ENCODE assay signal across 17 cellular contexts in genomic region chr11:87134524-87135106, GRCh38.
DNase-seq lines count a peak whose midpoint lies in the region; ATAC-seq, FAIRE-seq and TF ChIP-seq lines count a peak whose summit lies in the region.
"Had no signal": no experiment of that assay in that cellular context is flagged by ENCODE, and none has a peak within 500 bp of the region (broad histone marks: within the 10 kb centered on the region; RNA-seq: fewer than 3 reads in every experiment).

No MANE protein-coding gene starts in this region.

- TF ChIP-seq RAD21 in A549 (conservative IDR thresholded peaks at IDR 0.05 in 1 of 2, IDR thresholded peaks at IDR 0.05 in 1 of 2) (no peak), K562 (CRISPR knock-in tag; conservative IDR thresholded peaks at IDR 0.05 in 1 of 2, IDR thresholded peaks at IDR 0.05 in 1 of 2) (no peak)

- in situ Hi-C loops in K562 (cut with MboI) = no loop called here

- BruUV-seq in K562 (replicated peaks; lab: Mats Ljungman, UMichigan) = no TSS peak

- no peaks in the 10 kb centered on the region for H3K9me1 ChIP-seq in K562 (ENCODE audit: control insufficient read depth, insufficient read depth, low read length)

- ATAC-seq in A549 (no peak), K562 (no peak; the same call in 2 of the 3 replicates)

- H3K9ac ChIP-seq in K562 (ENCODE audit: insufficient read depth in 1 of 2, low read depth in 2 of 2, low read length in 2 of 2) = no peak overlapping the region

- no peak for DNase-seq in A549 (ENCODE audit: low read depth in 1 of 2, low spot score in 1 of 2)
- peak; percentile 1 for DNase-seq in HCEC 1CT
- no peak for DNase-seq in K562 (ENCODE audit: extremely low read depth in 1 of 4, low spot score in 3 of 4)
- no peak for DNase-seq in HuH-7 (ENCODE audit: low spot score)
- no peak for DNase-seq in NAMALWA (ENCODE audit: low spot score)
- DNase-seq in activated CD4-positive, alpha-beta T cell treated with anti-CD3 and anti-CD28 coated beads for 1 hour = no peak
- DNase-seq: 8988T; C1 segment of cervical spinal cord; Calu3; CD4-positive, alpha-beta memory T cell; COR-L47; DMS53; DMS79 treated with DMSO at 0.1 percent for 48 hours; GOT3 had no signal

- no peak overlapping the region for H3K4me2 ChIP-seq in A549
- no peak overlapping the region for H3K4me2 ChIP-seq in K562 (ENCODE audit: insufficient read depth, low read length)

- H3K4me3 ChIP-seq in A549 (no peak overlapping the region), K562 (no peak overlapping the region)
- H3K4me3 ChIP-seq: HAP-1 had no signal

- CTCF ChIA-PET in A549 (lab: Yijun Ruan, JAX) = interaction anchor here (0.5 to 1.0 kb wide), 2 partner anchors 23 to 37 kb away, joined by 3 to 4 read pairs; no protein-coding TSS in a partner anchor
- CTCF ChIA-PET in K562 (lab: Yijun Ruan, JAX; ENCODE audit: low intra/inter-chr PET ratio) = no interaction called here

- H3K36me3 ChIP-seq in K562 (ENCODE audit: control insufficient read depth, insufficient read depth, low read length) = no peaks in the 10 kb centered on the region
- H3K36me3 ChIP-seq: HAP-1 had no signal

- POLR2A ChIA-PET in A549 (lab: Yijun Ruan, JAX) = no interaction called here
- POLR2A ChIA-PET in K562 (lab: Yijun Ruan, JAX) = interaction anchor here (0.6 to 1.4 kb wide), 3 partner anchors 9 to 189 kb away, joined by 3 to 6 read pairs (median 3); no protein-coding TSS in a partner anchor

- no peaks in the 10 kb centered on the region for H4K20me1 ChIP-seq in K562 (replicated peaks; ENCODE audit: control insufficient read depth, insufficient read depth, low read length)

- TF ChIP-seq CTCF in A549 (IDR thresholded peaks at IDR 0.05) (no peak), K562 (IDR thresholded peaks at IDR 0.05 in 2 of 3, conservative IDR thresholded peaks at IDR 0.05 in 1 of 3; ENCODE audit: insufficient read depth in 2 of 3, low read depth in 1 of 3, low read length in 3 of 3) (no peak)

- TF ChIP-seq POLR2A in A549 (IDR thresholded peaks at IDR 0.05; ENCODE audit: low read length) (no peak), K562 (conservative IDR thresholded peaks at IDR 0.05) (no peak)

- WGBS in A549 (ENCODE audit: missing lambda C conversion rate) = 77% methylated on average over 1 of the region's 1 CpG
- 71% methylated on average over 1 of the region's 1 CpG for WGBS in K562 (ENCODE audit: insufficient coverage, low coverage, missing lambda C conversion rate)

- peaks cover 6% of the 10 kb centered on the region; the same call in 2 of the 3 replicates for H3K9me3 ChIP-seq in A549
- no peaks in the 10 kb centered on the region for H3K9me3 ChIP-seq in K562 (replicated peaks; ENCODE audit: control insufficient read depth, insufficient read depth, low read depth, low read length)
- H3K9me3 ChIP-seq: HAP-1 had no signal

- H3K4me1 ChIP-seq in A549 = no peaks in the 10 kb centered on the region
- H3K4me1 ChIP-seq in K562 (replicated peaks in 1 of 2; ENCODE audit: control insufficient read depth in 2 of 2, insufficient read depth in 2 of 2, low read length in 2 of 2) = no peaks in the 10 kb centered on the region
- H3K4me1 ChIP-seq: HAP-1 had no signal

- peaks cover 29% of the 10 kb centered on the region for H3K79me2 ChIP-seq in K562 (ENCODE audit: control insufficient read depth, insufficient read depth, low read length)

- no peaks in the 10 kb centered on the region for H3K27me3 ChIP-seq in K562 (ENCODE audit: control insufficient read depth in 2 of 2, insufficient read depth in 2 of 2, low read length in 2 of 2)

- intact Hi-C loops in K562 (cut with micrococcal nuclease) = no loop called here

- FAIRE-seq in A549 (lab: Jason Lieb, UNC) (no peak), K562 (lab: Jason Lieb, UNC) (no peak)
- FAIRE-seq: GM12892, H54 had no signal

- no peak overlapping the region for H3K27ac ChIP-seq in A549
- H3K27ac ChIP-seq in K562 (ENCODE audit: extremely low read depth, low read depth, low read length) = no peak overlapping the region

- TF ChIP-seq EP300 in A549 (IDR thresholded peaks at IDR 0.05) = no peak
- no peak for TF ChIP-seq EP300 in K562 (IDR thresholded peaks at IDR 0.05; ENCODE audit: low read length)

- no peak overlapping the region for H2AFZ ChIP-seq in K562 (ENCODE audit: low read depth, low read length)

TF ChIP-seq in A549, 52 proteins besides CTCF, POLR2A, EP300 and RAD21:
- TF ChIP-seq NFE2L2 (conservative IDR thresholded peaks at IDR 0.05; ENCODE audit: low read length) (no peak), ZFP36 (IDR thresholded peaks at IDR 0.05; ENCODE audit: borderline replicate concordance, partially characterized antibody) (peak; percentile 16), FOXS1 (CRISPR knock-in tag; IDR thresholded peaks at IDR 0.05) (no peak)
TF ChIP-seq in A549: peak in this region for 1.

TF ChIP-seq in K562, 482 proteins besides CTCF, POLR2A, EP300 and RAD21:
- no peak for TF ChIP-seq HCFC1 (IDR thresholded peaks at IDR 0.05; ENCODE audit: low read depth, low read length)
- TF ChIP-seq RBM25 (IDR thresholded peaks at IDR 0.05; ENCODE audit: low read depth, low read length, severe bottlenecking) = peak; percentile 89
- TF ChIP-seq ZNF121 (CRISPR knock-in tag; conservative IDR thresholded peaks at IDR 0.05) = peak; percentile 66
- no peak for TF ChIP-seq RCOR1 (IDR thresholded peaks at IDR 0.05; ENCODE audit: borderline replicate concordance in 1 of 2, low read depth in 2 of 2, low read length in 2 of 2)

Comparison
In these comparisons a context has a peak if more than half of its experiments do, and no peak if none do; other contexts are left out.
1. Of the 35 proteins assayed by ChIP-seq in both K562 and A549: peak only in K562: none; only in A549: ZFP36; in both: none; in neither: 34.